In genomic region chr1:204581759-204582158, GRCh38 we compare ENCODE assay signal across 16 cellular contexts.
DNase-seq lines count a peak whose midpoint lies in the region; ATAC-seq, FAIRE-seq and TF ChIP-seq lines count a peak whose summit lies in the region.
"Had no signal": no experiment of that assay in that cellular context is flagged by ENCODE, and none has a peak within 500 bp of the region (broad histone marks: within the 10 kb centered on the region; RNA-seq: fewer than 3 reads in every experiment).

No MANE protein-coding gene starts in this region.

- FAIRE-seq in GM12892 (lab: Jason Lieb, UNC) (peak; percentile 33), H1 (lab: Jason Lieb, UNC) (no peak)
- FAIRE-seq: HepG2 had no signal

- H3K4ac ChIP-seq in H1 (replicated peaks; ENCODE audit: insufficient read length, low read depth, low read length), result no peak overlapping the region

- H2BK20ac ChIP-seq in H1 (ENCODE audit: low read length), result no peak overlapping the region

- DNase-seq in GM12892 (ENCODE audit: insufficient read length), result no peak
- DNase-seq in H1 (ENCODE audit: low read depth in 1 of 2, low spot score in 2 of 2), result no peak
- DNase-seq in activated gamma-delta T cell treated with Interleukin-2 at 50 U/mL for 16 hours, result no peak
- no peak for DNase-seq in NK-92 (lab: John Stamatoyannopoulos, UW; ENCODE audit: unreplicated experiment)
- no peak for DNase-seq in NK-92 treated with Interleukin-12 subunit alpha and Interleukin-12 subunit beta, amount 100 ng/mL, for 24 hours (lab: John Stamatoyannopoulos, UW)
- DNase-seq: CD8-positive, alpha-beta memory T cell; COR-L47; DMS 273 treated with DMSO at 0.1 percent for 48 hours; DMS53; DND-41; EL had no signal

- H4K5ac ChIP-seq in H1 (ENCODE audit: insufficient read length, low read depth, low read length), result no peak overlapping the region

- peak; percentile 29 for ATAC-seq in stimulated activated memory B cell treated with anti-CD40 and anti-IgM and Interleukin-4, amounts not matched to agents 10 μg/mL and 1 μg/mL and 100 μg/mL, for 72 hours
- ATAC-seq: HepG2 had no signal

- H3K56ac ChIP-seq in H1 (replicated peaks; ENCODE audit: insufficient read length, low read depth, low read length), result no peak overlapping the region

- H2BK15ac ChIP-seq in H1 (ENCODE audit: low read length), result no peak overlapping the region

- H3K23ac ChIP-seq in H1 (ENCODE audit: insufficient read length), result no peak overlapping the region

- H3K9me3 Mint-ChIP-seq in stimulated activated memory B cell treated with anti-CD40 and anti-IgM and Interleukin-4, amounts not matched to agents 10 μg/mL and 1 μg/mL and 100 μg/mL, for 72 hours, result no peaks in the 10 kb centered on the region
- H3K9me3 Mint-ChIP-seq: CD8-positive, alpha-beta memory T cell had no signal

- H3K4me1 ChIP-seq in BLaER1 (peaks cover 61% of the 10 kb centered on the region), H1 (replicated peaks in 1 of 4; ENCODE audit: control insufficient read depth in 3 of 4, insufficient read depth in 4 of 4, low read length in 3 of 4) (peaks cover 3 to 25% (median 17%) of the 10 kb centered on the region in 4 experiments)

- TF ChIP-seq RAD21 in H1 (IDR thresholded peaks at IDR 0.05 in 1 of 2, conservative IDR thresholded peaks at IDR 0.05 in 1 of 2; ENCODE audit: low read depth in 2 of 2, low read length in 2 of 2), result no peak

- H3K18ac ChIP-seq in H1 (ENCODE audit: extremely low read depth, low read length), result no peak overlapping the region

- TF ChIP-seq POLR2A in GM12892 (IDR thresholded peaks at IDR 0.05; ENCODE audit: low read depth, low read length), result no peak
- no peak for TF ChIP-seq POLR2A in H1 (IDR thresholded peaks at IDR 0.05; ENCODE audit: control extremely low read depth in 1 of 2, low read depth in 2 of 2, low read length in 2 of 2)

- 91% methylated on average over 3 of the region's 3 CpGs; no CpG with 5 or more reads in 1 of the 2 experiments for WGBS in H1 (ENCODE audit: extremely low coverage in 1 of 2, insufficient coverage in 1 of 2, insufficient read length in 1 of 2, insufficient replicate concordance in 2 of 2, low coverage in 1 of 2, low lambda C conversion rate in 2 of 2, missing lambda C conversion rate in 1 of 2), 2 experiments

- H3K27me3 Mint-ChIP-seq in stimulated activated memory B cell treated with anti-CD40 and anti-IgM and Interleukin-4, amounts not matched to agents 10 μg/mL and 1 μg/mL and 100 μg/mL, for 72 hours, result no peaks in the 10 kb centered on the region
- H3K27me3 Mint-ChIP-seq: CD8-positive, alpha-beta memory T cell had no signal

- H3K14ac ChIP-seq in H1 (ENCODE audit: insufficient read length), result no peak overlapping the region

- peaks cover 62% of the 10 kb centered on the region for H3K4me1 Mint-ChIP-seq in stimulated activated memory B cell treated with anti-CD40 and anti-IgM and Interleukin-4, amounts not matched to agents 10 μg/mL and 1 μg/mL and 100 μg/mL, for 72 hours

- 0 out of 2 replicates have a peak overlapping the region, but pooled peaks have one; percentile 3 for H3K4me2 ChIP-seq in BLaER1
- H3K4me2 ChIP-seq in H1 (ENCODE audit: insufficient read depth in 1 of 2, low read depth in 2 of 2, low read length in 2 of 2), result no peak overlapping the region
- H3K4me2 ChIP-seq: KMS-11 had no signal

- H4K8ac ChIP-seq in H1 (ENCODE audit: extremely low read depth, insufficient read depth, low read length), result no peak overlapping the region

- H3K9ac ChIP-seq in BLaER1 (no peak overlapping the region), H1 (replicated peaks in 1 of 4; ENCODE audit: extremely low read depth in 1 of 4, low read depth in 3 of 4, low read length in 3 of 4) (no peak overlapping the region)
- H3K9ac ChIP-seq: KMS-11 had no signal

- peak overlapping the region; percentile 13; the same call in 1 of the 2 replicates for H2AK5ac ChIP-seq in H1 (ENCODE audit: low read depth, low read length)

- H3K27ac ChIP-seq in BLaER1, result no peak overlapping the region
- no peak overlapping the region for H3K27ac ChIP-seq in H1 (ENCODE audit: low read depth, low read length)
- H3K27ac ChIP-seq: KMS-11 had no signal

- no peak for TF ChIP-seq CTCF in H1 (IDR thresholded peaks at IDR 0.05; ENCODE audit: control extremely low read depth in 1 of 3, insufficient read depth in 1 of 3, low read depth in 1 of 3, low read length in 3 of 3)

- H3K36me3 ChIP-seq in BLaER1 (no peaks in the 10 kb centered on the region), H1 (ENCODE audit: control insufficient read depth in 2 of 4, insufficient read depth in 4 of 4, low read length in 3 of 4) (no peaks in the 10 kb centered on the region)
- H3K36me3 ChIP-seq: HAP-1 had no signal

- H3K27me3 ChIP-seq in BLaER1 (no peaks in the 10 kb centered on the region), H1 (replicated peaks in 1 of 4; ENCODE audit: control insufficient read depth in 3 of 4, extremely low read depth in 1 of 4, insufficient read depth in 3 of 4, low read length in 3 of 4) (peaks cover 0 to 2% (median 1%) of the 10 kb centered on the region in 4 experiments; a peak in 1 of 7 replicates)

- no peak overlapping the region for H2BK5ac ChIP-seq in H1 (ENCODE audit: low read depth, low read length)

- POLR2A ChIA-PET in H1 (lab: Charles Lee; ENCODE audit: partially characterized antibody), result no interaction called here

- H3K27ac Mint-ChIP-seq in stimulated activated memory B cell treated with anti-CD40 and anti-IgM and Interleukin-4, amounts not matched to agents 10 μg/mL and 1 μg/mL and 100 μg/mL, for 72 hours, result peak overlapping the region; percentile 32
- H3K27ac Mint-ChIP-seq: CD8-positive, alpha-beta memory T cell had no signal

- no peak overlapping the region for H2BK12ac ChIP-seq in H1 (ENCODE audit: low read depth, low read length)

- no peaks in the 10 kb centered on the region for H3K23me2 ChIP-seq in H1 (ENCODE audit: low read depth, low read length)

- H3K4me3 Mint-ChIP-seq in stimulated activated memory B cell treated with anti-CD40 and anti-IgM and Interleukin-4, amounts not matched to agents 10 μg/mL and 1 μg/mL and 100 μg/mL, for 72 hours, result no peak overlapping the region
- H3K4me3 Mint-ChIP-seq: CD8-positive, alpha-beta memory T cell had no signal

- no peak overlapping the region for H2BK120ac ChIP-seq in H1 (replicated peaks; ENCODE audit: low read depth, low read length)

- no peak overlapping the region for H4K91ac ChIP-seq in H1 (replicated peaks; ENCODE audit: insufficient read length, low read length)

- H3K79me1 ChIP-seq in H1 (ENCODE audit: low read depth, low read length), result no peaks in the 10 kb centered on the region

- no peaks in the 10 kb centered on the region for H4K20me1 ChIP-seq in BLaER1
- H4K20me1 ChIP-seq in H1 (replicated peaks in 1 of 2; ENCODE audit: control insufficient read depth in 1 of 2, insufficient read depth in 2 of 2, low read length in 2 of 2), result no peaks in the 10 kb centered on the region

- CTCF ChIA-PET in H1 (lab: Charles Lee; ENCODE audit: partially characterized antibody), result interaction anchor here (0.8 to 28.0 kb wide), 5 partner anchors 15 to 227 kb away, joined by 3 to 397 read pairs (median 10); no protein-coding TSS in a partner anchor

- no peak overlapping the region for H3K4me3 ChIP-seq in BLaER1
- H3K4me3 ChIP-seq in H1 (ENCODE audit: extremely low read depth in 1 of 4, insufficient read depth in 2 of 4, low read depth in 3 of 4, low read length in 4 of 4), result no peak overlapping the region
- H3K4me3 ChIP-seq: HAP-1 had no signal

- H3K79me2 ChIP-seq in H1 (ENCODE audit: control insufficient read depth in 1 of 2, insufficient read depth in 2 of 2, low read length in 2 of 2), result no peaks in the 10 kb centered on the region

- H3K9me3 ChIP-seq in BLaER1, result no peaks in the 10 kb centered on the region
- no peaks in the 10 kb centered on the region for H3K9me3 ChIP-seq in H1 (ENCODE audit: insufficient read depth in 2 of 2, low read depth in 1 of 2, low read length in 1 of 2)
- H3K9me3 ChIP-seq: HAP-1 had no signal

- H2AFZ ChIP-seq in H1 (ENCODE audit: low read length), result no peak overlapping the region

- H3K36me3 Mint-ChIP-seq in stimulated activated memory B cell treated with anti-CD40 and anti-IgM and Interleukin-4, amounts not matched to agents 10 μg/mL and 1 μg/mL and 100 μg/mL, for 72 hours, result peaks cover 9% of the 10 kb centered on the region

- no peak for TF ChIP-seq EP300 in H1 (IDR thresholded peaks at IDR 0.05; ENCODE audit: borderline replicate concordance in 1 of 2, low read depth in 2 of 2, low read length in 2 of 2)

TF ChIP-seq in H1, 55 proteins besides CTCF, POLR2A, EP300 and RAD21:
- TF ChIP-seq TAF1 (IDR thresholded peaks at IDR 0.05; ENCODE audit: low read depth, low read length), result no peak
- no peak for TF ChIP-seq KDM5A (IDR thresholded peaks at IDR 0.05; ENCODE audit: low read length)
- no peak for TF ChIP-seq KDM1A (IDR thresholded peaks at IDR 0.05; ENCODE audit: borderline replicate concordance, low read length)
- TF ChIP-seq KDM4A (IDR thresholded peaks at IDR 0.05; ENCODE audit: low read depth, low read length, severe bottlenecking), result no peak
- no peak for TF ChIP-seq EZH2 (IDR thresholded peaks at IDR 0.05; ENCODE audit: low read depth, low read length, severe bottlenecking)
- TF ChIP-seq HDAC6 (IDR thresholded peaks at IDR 0.05; ENCODE audit: low read depth, low read length), result no peak
- TF ChIP-seq JUND (IDR thresholded peaks at IDR 0.05; ENCODE audit: low read length), result no peak
- no peak for TF ChIP-seq RNF2 (IDR thresholded peaks at IDR 0.05; ENCODE audit: borderline replicate concordance, low read depth, low read length, missing control alignments, poor library complexity, severe bottlenecking)
